Comparison of ENCODE assay signal across 12 cellular contexts in genomic region chr10:93412801-93413200, GRCh38.
DNase-seq lines count a peak whose midpoint lies in the region; ATAC-seq and TF ChIP-seq lines count a peak whose summit lies in the region.
"Had no signal": no experiment of that assay in that cellular context is flagged by ENCODE, and none has a peak within 500 bp of the region (broad histone marks: within the 10 kb centered on the region; RNA-seq: fewer than 3 reads in every experiment).

No MANE protein-coding gene starts in this region.

- H3K4me3 ChIP-seq in left ventricle myocardium inferior (no peak overlapping the region), transverse colon (no peak overlapping the region)
- H3K4me3 ChIP-seq: SK-N-MC had no signal

- H3K4me1 ChIP-seq in left ventricle myocardium inferior (peaks cover 29% of the 10 kb centered on the region), transverse colon (peaks cover 0 to 23% (median 0%) of the 10 kb centered on the region in 4 donors)

- no peaks in the 10 kb centered on the region for H3K9me3 ChIP-seq in left ventricle myocardium inferior (replicated peaks)
- no peaks in the 10 kb centered on the region for H3K9me3 ChIP-seq in T-helper 17 cell (ENCODE audit: control insufficient read depth, low read length, poor library complexity, severe bottlenecking)
- H3K9me3 ChIP-seq in transverse colon, result no peaks in the 10 kb centered on the region

- no peaks in the 10 kb centered on the region for H3K27me3 Mint-ChIP-seq in T-helper 17 cell

- intact Hi-C loops in left ventricle myocardium inferior (cut with micrococcal nuclease) (no loop called here), left ventricle myocardium superior (cut with micrococcal nuclease) (no loop called here), left colon (cut with DNase I, micrococcal nuclease) (no loop called here), transverse colon (cut with DNase I; ENCODE audit: low total_unique reads) (no loop called here)

- no peaks in the 10 kb centered on the region for H3K36me3 Mint-ChIP-seq in T-helper 17 cell (ENCODE audit: low read depth)

- TF ChIP-seq CTCF in left ventricle myocardium inferior (IDR thresholded peaks at IDR 0.05; ENCODE audit: borderline replicate concordance), result no peak
- TF ChIP-seq CTCF in transverse colon (IDR thresholded peaks at IDR 0.05), result no peak

- in situ Hi-C loops in transverse colon (cut with MboI; ENCODE audit: low pct_ligation_motif_present in 1 of 4, low pct_unique_long_range_greater_than_20kb in 1 of 4, low sequenced_read_pairs in 3 of 4), result no loop called here

- DNase-seq in left ventricle myocardium inferior (no peak), left ventricle myocardium superior (no peak), T-helper 17 cell (no peak), left colon (no peak), transverse colon (no peak), hypothalamus (lab: John Stamatoyannopoulos, UW) (no peak)
- no peak for DNase-seq in stimulated activated CD4-positive, alpha-beta T cell treated with anti-CD3 and anti-CD28 coated beads, Interleukin-1b, Interleukin-23, amount 100 ng/mL, for 48 hours
- DNase-seq: activated gamma-delta T cell; NCI-H2107; stimulated activated CD4-positive, alpha-beta T cell treated with anti-CD3 and anti-CD28 coated beads, Interleukin-12 subunit alpha, Interleukin-12 subunit beta, amount 100 ng/mL, for 4 hours had no signal

- peak overlapping the region; percentile 64 for H3K4me3 Mint-ChIP-seq in T-helper 17 cell

- peak overlapping the region; percentile 87 for H3K27ac Mint-ChIP-seq in T-helper 17 cell

- 49% methylated on average over 7 of the region's 7 CpGs; no CpG with 5 or more reads in 1 of the 2 donors for WGBS in transverse colon (ENCODE audit: low coverage in 1 of 2), 2 donors

- ATAC-seq in left ventricle myocardium superior (no peak), T-helper 17 cell (peak; percentile 38), left colon (peak; percentile 53), HG03280 (IDR thresholded peaks at IDR 0.05; ENCODE audit: unreplicated experiment) (no peak)

- no peaks in the 10 kb centered on the region for H3K27me3 ChIP-seq in left ventricle myocardium inferior (ENCODE audit: low read depth)
- no peaks in the 10 kb centered on the region for H3K27me3 ChIP-seq in transverse colon

- H3K36me3 ChIP-seq in left ventricle myocardium inferior (peaks cover 14% of the 10 kb centered on the region), transverse colon (peaks cover 0 to 8% (median 0%) of the 10 kb centered on the region in 4 donors)

- TF ChIP-seq EP300 in transverse colon (IDR thresholded peaks at IDR 0.05; ENCODE audit: low read depth), result no peak

- no peak for TF ChIP-seq POLR2A in transverse colon (IDR thresholded peaks at IDR 0.05)

- peaks cover 54% of the 10 kb centered on the region for H3K4me1 Mint-ChIP-seq in T-helper 17 cell

- H3K27ac ChIP-seq in left ventricle myocardium inferior (replicated peaks) (peak overlapping the region; percentile 73), transverse colon (peak overlapping the region; percentile 22 to 42 (median 30))
- H3K27ac ChIP-seq: SK-N-MC had no signal

Comparison
In these comparisons a context has a peak if more than half of its experiments do, and no peak if none do; other contexts are left out.
1. ATAC-seq: peak in T-helper 17 cell (single experiment) and left colon (single experiment); none in left ventricle myocardium superior (single experiment) and HG03280 (single experiment).